ENCODE assay signal across 7 cellular contexts in the genomic region with DNA sequence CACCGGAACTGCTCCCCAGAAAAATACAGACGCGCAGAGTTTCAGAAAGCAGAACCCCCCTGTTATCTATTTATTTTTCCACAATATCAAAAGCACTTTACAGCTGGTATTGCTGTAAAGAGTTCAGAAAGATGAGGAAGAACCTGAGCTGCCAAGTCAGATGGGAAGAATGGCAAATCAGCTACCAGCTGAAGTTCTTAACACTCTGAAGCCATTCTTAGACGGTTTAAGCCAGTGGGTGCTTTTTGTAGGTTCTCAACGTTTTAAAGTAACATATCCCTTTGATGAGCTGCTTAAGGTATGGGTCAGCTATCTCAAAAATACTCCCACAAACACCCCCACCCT. TPM values are rescaled to one million over a fixed set of nuclear protein-coding genes. Genes with fewer than 3 reads are reported as not detected.
DNase-seq lines count a peak whose midpoint lies in the region; ATAC-seq, FAIRE-seq and TF ChIP-seq lines count a peak whose summit lies in the region.

No MANE protein-coding gene starts in this region.

- H3K27ac Mint-ChIP-seq in naive thymus-derived CD8-positive, alpha-beta T cell: peak overlapping the region; percentile 71 to 95 (median 92)

- H3K4me1 Mint-ChIP-seq in naive thymus-derived CD8-positive, alpha-beta T cell: peaks cover 20 to 37% (median 36%) of the 10 kb centered on the region in 4 donors

- peaks cover 0 to 21% (median 5%) of the 10 kb centered on the region in 3 donors for H3K36me3 Mint-ChIP-seq in naive thymus-derived CD8-positive, alpha-beta T cell

- peak overlapping the region; percentile 96 for H3K27ac ChIP-seq in cingulate gyrus (ENCODE audit: low read depth, low read length)

- no peak for TF ChIP-seq POLR2A in GM12892 (IDR thresholded peaks at IDR 0.05; ENCODE audit: low read depth, low read length)

- POLR2A ChIA-PET in naive thymus-derived CD8-positive, alpha-beta T cell (lab: Charles Lee): interaction anchor here (0.5 to 1.4 kb wide), 4 partner anchors 10 to 44 kb away, joined by 3 to 6 read pairs (median 6); partner anchors contain the start of gene NDUFS5

- DNase-seq in GM12892 (ENCODE audit: insufficient read length) (no peak), NCI-H510A treated with DMSO at 0.1 percent for 48 hours (lab: John Stamatoyannopoulos, UW) (peak; percentile 100), RCC 7860 (ENCODE audit: low spot score) (no peak)
- no peak for DNase-seq in naive thymus-derived CD8-positive, alpha-beta T cell

- FAIRE-seq in GM12892 (lab: Jason Lieb, UNC): peak; percentile 38
- FAIRE-seq in RCC 7860 (lab: Jason Lieb, UNC): no peak

- peaks cover 0 to 7% (median 0%) of the 10 kb centered on the region in 5 donors for H3K27me3 Mint-ChIP-seq in naive thymus-derived CD8-positive, alpha-beta T cell

- no peaks in the 10 kb centered on the region for H3K9me3 Mint-ChIP-seq in naive thymus-derived CD8-positive, alpha-beta T cell

- ATAC-seq in naive thymus-derived CD8-positive, alpha-beta T cell: peak in 1 of 2 donors; percentile 10
- ATAC-seq in GM18502 (IDR thresholded peaks at IDR 0.05; ENCODE audit: poor library complexity, unreplicated experiment) (no peak), GM19328 (IDR thresholded peaks at IDR 0.05; ENCODE audit: unreplicated experiment) (no peak)

- peak overlapping the region; percentile 75 to 88 (median 82) for H3K4me3 Mint-ChIP-seq in naive thymus-derived CD8-positive, alpha-beta T cell

RNA-seq across cellular contexts. Expression of gene AKIRIN1, which starts 0.7 kb away (rescaled TPM):
- 52.6 TPM for polyA plus RNA-seq in GM12892 (2012; ENCODE audit: missing spikeins)
- total RNA-seq in naive thymus-derived CD8-positive, alpha-beta T cell: 10 to 100 TPM; 74.5 to 76.0 TPM
- polyA plus RNA-seq in naive thymus-derived CD8-positive, alpha-beta T cell: 10 to 100 TPM; 92.9 to 99.2 (median 93.7) TPM

RNA-seq across cellular contexts. Expression of gene NDUFS5, which starts 35.8 kb away (rescaled TPM):
- 505 TPM for polyA plus RNA-seq in GM12892 (2012; ENCODE audit: missing spikeins)
- total RNA-seq in naive thymus-derived CD8-positive, alpha-beta T cell: 100 to 1,000 TPM; 104 to 118 TPM
- 100 to 1,000 TPM; 614 to 657 (median 626) TPM for polyA plus RNA-seq in naive thymus-derived CD8-positive, alpha-beta T cell

RNA-seq across cellular contexts. Expression of gene RHBDL2, which starts 48.7 kb away (rescaled TPM):
- polyA plus RNA-seq in GM12892 (2012; ENCODE audit: missing spikeins): 0.13 TPM
- not detected for total RNA-seq in naive thymus-derived CD8-positive, alpha-beta T cell
- polyA plus RNA-seq in naive thymus-derived CD8-positive, alpha-beta T cell: under 1 TPM in 1 of 3 donors, not detected in 2; 0.14 TPM
